8 cellular contexts compared by ENCODE assay signal in the genomic region with DNA sequence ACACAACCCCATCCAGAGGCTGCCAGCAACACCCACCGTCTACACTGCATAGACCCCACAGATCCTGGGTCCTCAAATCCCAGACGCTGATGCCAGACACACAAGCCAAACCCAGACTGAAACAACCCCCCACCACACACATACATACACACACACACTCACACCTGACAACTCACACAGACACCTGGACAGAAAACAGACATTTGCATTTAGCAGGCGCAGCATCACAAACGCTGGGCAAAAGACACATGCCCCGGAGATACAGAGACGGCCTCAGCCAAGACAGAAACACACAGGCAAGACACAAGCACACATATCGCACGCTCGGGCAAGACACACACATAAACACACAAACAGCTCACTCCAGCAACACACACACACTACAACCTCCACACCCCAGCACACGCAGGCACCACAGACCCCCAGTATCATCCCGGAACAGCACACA. TPM values are rescaled to one million over a fixed set of nuclear protein-coding genes. Genes with fewer than 3 reads are reported as not detected.
A peak's percentile ranks its signal among the peaks of the same experiment; 100 is the strongest.
DNase-seq lines count a peak whose midpoint lies in the region.

No MANE protein-coding gene starts in this region.

- H3K27me3 ChIP-seq in skeletal muscle satellite cell (ENCODE audit: control insufficient read depth, insufficient read depth, low read length), result no peaks in the 10 kb centered on the region

- H3K9ac ChIP-seq in skeletal muscle satellite cell (ENCODE audit: low read depth, low read length), result peak overlapping the region; percentile 92

- H3K4me3 ChIP-seq in skeletal muscle satellite cell (ENCODE audit: low read length), result peak overlapping the region; percentile 89

- H3K4me1 ChIP-seq in skeletal muscle satellite cell (ENCODE audit: control insufficient read depth, insufficient read depth, low read length), result peaks cover 53% of the 10 kb centered on the region

- no peaks in the 10 kb centered on the region for H3K36me3 ChIP-seq in skeletal muscle satellite cell (ENCODE audit: insufficient read depth, low read length)

- DNase-seq in DMS53 (lab: John Stamatoyannopoulos, UW) (peak; percentile 64), DMS53 treated with DMSO at 0.1 percent for 48 hours (lab: John Stamatoyannopoulos, UW; ENCODE audit: unreplicated experiment) (no peak), OCI-M1 (lab: John Stamatoyannopoulos, UW) (peak; percentile 73), fibroblast of gingiva (ENCODE audit: low read depth) (peak; percentile 26), medulla oblongata (ENCODE audit: extremely low spot score) (no peak), NCI-H187 (lab: John Stamatoyannopoulos, UW) (no peak), NCI-H2081 (lab: John Stamatoyannopoulos, UW) (no peak)

- peak overlapping the region; percentile 95 for H3K4me2 ChIP-seq in skeletal muscle satellite cell (ENCODE audit: low read length)

- H3K9me3 ChIP-seq in skeletal muscle satellite cell (replicated peaks; ENCODE audit: low read length), result no peaks in the 10 kb centered on the region

RNA-seq across cellular contexts. Expression of a gene that starts 1.3 kb away (rescaled TPM):
- 4.8 and 6.1 TPM in 2 replicates for total RNA-seq in skeletal muscle satellite cell (2012; rRNA removed)

RNA-seq across cellular contexts. Expression of a gene that starts 26.6 kb away (rescaled TPM):
- 6.1 and 7.6 TPM in 2 replicates for total RNA-seq in skeletal muscle satellite cell (2012; rRNA removed)

RNA-seq across cellular contexts. Expression of a gene that starts 45.0 kb away (rescaled TPM):
- 0.51 and 3.1 TPM in 2 replicates for total RNA-seq in skeletal muscle satellite cell (2012; rRNA removed)

Comparison
In these comparisons a context has a peak if more than half of its experiments do, and no peak if none do; other contexts are left out.
1. DNase-seq: peak in DMS53 (single experiment), OCI-M1 (single experiment) and fibroblast of gingiva (single experiment); none in DMS53 treated with DMSO at 0.1 percent for 48 hours (single experiment), medulla oblongata (single experiment), NCI-H187 (0 of 2) and NCI-H2081 (0 of 2).